2 cellular contexts compared by ENCODE assay signal in the genomic region with DNA sequence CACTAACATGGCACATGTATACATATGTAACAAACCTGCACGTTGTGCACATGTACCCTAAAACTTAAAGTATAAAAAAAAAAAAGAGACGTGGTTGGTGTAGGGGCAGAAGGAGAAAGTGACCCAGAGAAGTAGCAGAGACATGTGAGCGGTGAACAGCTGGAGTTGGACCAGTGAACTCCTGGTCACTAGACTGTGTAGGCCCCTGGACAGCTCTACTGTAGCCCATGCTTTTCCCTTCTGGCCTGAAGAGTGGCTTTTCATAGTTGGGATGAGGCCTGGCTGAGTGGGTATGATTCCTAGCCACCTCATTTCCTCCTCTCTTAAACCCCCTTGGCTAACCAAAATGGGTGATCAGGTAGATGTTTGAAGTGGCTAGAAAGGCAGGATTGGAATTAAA.
TF ChIP-seq lines count a peak whose summit lies in the region.

No MANE protein-coding gene starts in this region.

TF ChIP-seq in HepG2, 621 proteins besides CTCF, POLR2A, EP300 and RAD21 (continues in another document):
- TF ChIP-seq ZIK1 (CRISPR knock-in tag; IDR thresholded peaks at IDR 0.05; ENCODE audit: borderline replicate concordance, low read depth) (no peak), FOXM1 (CRISPR knock-in tag; IDR thresholded peaks at IDR 0.05) (no peak), ZNF446 (CRISPR knock-in tag; IDR thresholded peaks at IDR 0.05) (no peak), MZF1 (CRISPR knock-in tag; IDR thresholded peaks at IDR 0.05; ENCODE audit: borderline replicate concordance) (no peak), SMARCC2 (IDR thresholded peaks at IDR 0.05) (no peak), ZBTB42 (CRISPR knock-in tag; IDR thresholded peaks at IDR 0.05) (no peak), NFIB (CRISPR knock-in tag; IDR thresholded peaks at IDR 0.05; ENCODE audit: borderline replicate concordance) (no peak), ZFP62 (CRISPR knock-in tag; IDR thresholded peaks at IDR 0.05) (no peak), GTF3A (CRISPR knock-in tag; conservative IDR thresholded peaks at IDR 0.05) (no peak), RFXANK (CRISPR knock-in tag; IDR thresholded peaks at IDR 0.05) (no peak), ZNF253 (CRISPR knock-in tag; IDR thresholded peaks at IDR 0.05; ENCODE audit: borderline replicate concordance) (no peak), JARID2 (CRISPR knock-in tag; IDR thresholded peaks at IDR 0.05; ENCODE audit: insufficient replicate concordance) (no peak), THYN1 (CRISPR knock-in tag; IDR thresholded peaks at IDR 0.05; ENCODE audit: borderline replicate concordance, low read depth) (no peak), NFYC (CRISPR knock-in tag; IDR thresholded peaks at IDR 0.05) (no peak), ZMYM2 (CRISPR knock-in tag; IDR thresholded peaks at IDR 0.05) (no peak)
- TF ChIP-seq, protein P1, sequence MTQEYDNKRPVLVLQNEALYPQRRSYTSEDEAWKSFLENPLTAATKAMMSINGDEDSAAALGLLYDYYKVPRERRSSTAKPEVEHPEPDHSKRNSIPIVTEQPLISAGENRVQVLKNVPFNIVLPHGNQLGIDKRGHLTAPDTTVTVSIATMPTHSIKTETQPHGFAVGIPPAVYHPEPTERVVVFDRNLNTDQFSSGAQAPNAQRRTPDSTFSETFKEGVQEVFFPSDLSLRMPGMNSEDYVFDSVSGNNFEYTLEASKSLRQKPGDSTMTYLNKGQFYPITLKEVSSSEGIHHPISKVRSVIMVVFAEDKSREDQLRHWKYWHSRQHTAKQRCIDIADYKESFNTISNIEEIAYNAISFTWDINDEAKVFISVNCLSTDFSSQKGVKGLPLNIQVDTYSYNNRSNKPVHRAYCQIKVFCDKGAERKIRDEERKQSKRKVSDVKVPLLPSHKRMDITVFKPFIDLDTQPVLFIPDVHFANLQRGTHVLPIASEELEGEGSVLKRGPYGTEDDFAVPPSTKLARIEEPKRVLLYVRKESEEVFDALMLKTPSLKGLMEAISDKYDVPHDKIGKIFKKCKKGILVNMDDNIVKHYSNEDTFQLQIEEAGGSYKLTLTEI (CRISPR knock-in tag; conservative IDR thresholded peaks at IDR 0.05), result no peak
- TF ChIP-seq, protein P2, sequence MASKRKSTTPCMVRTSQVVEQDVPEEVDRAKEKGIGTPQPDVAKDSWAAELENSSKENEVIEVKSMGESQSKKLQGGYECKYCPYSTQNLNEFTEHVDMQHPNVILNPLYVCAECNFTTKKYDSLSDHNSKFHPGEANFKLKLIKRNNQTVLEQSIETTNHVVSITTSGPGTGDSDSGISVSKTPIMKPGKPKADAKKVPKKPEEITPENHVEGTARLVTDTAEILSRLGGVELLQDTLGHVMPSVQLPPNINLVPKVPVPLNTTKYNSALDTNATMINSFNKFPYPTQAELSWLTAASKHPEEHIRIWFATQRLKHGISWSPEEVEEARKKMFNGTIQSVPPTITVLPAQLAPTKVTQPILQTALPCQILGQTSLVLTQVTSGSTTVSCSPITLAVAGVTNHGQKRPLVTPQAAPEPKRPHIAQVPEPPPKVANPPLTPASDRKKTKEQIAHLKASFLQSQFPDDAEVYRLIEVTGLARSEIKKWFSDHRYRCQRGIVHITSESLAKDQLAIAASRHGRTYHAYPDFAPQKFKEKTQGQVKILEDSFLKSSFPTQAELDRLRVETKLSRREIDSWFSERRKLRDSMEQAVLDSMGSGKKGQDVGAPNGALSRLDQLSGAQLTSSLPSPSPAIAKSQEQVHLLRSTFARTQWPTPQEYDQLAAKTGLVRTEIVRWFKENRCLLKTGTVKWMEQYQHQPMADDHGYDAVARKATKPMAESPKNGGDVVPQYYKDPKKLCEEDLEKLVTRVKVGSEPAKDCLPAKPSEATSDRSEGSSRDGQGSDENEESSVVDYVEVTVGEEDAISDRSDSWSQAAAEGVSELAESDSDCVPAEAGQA (IDR thresholded peaks at IDR 0.05; ENCODE audit: low read depth), result no peak
- TF ChIP-seq, protein P2 (CRISPR knock-in tag; IDR thresholded peaks at IDR 0.05; ENCODE audit: borderline replicate concordance), result no peak
- TF ChIP-seq, protein P3, sequence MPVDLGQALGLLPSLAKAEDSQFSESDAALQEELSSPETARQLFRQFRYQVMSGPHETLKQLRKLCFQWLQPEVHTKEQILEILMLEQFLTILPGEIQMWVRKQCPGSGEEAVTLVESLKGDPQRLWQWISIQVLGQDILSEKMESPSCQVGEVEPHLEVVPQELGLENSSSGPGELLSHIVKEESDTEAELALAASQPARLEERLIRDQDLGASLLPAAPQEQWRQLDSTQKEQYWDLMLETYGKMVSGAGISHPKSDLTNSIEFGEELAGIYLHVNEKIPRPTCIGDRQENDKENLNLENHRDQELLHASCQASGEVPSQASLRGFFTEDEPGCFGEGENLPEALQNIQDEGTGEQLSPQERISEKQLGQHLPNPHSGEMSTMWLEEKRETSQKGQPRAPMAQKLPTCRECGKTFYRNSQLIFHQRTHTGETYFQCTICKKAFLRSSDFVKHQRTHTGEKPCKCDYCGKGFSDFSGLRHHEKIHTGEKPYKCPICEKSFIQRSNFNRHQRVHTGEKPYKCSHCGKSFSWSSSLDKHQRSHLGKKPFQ (CRISPR knock-in tag; IDR thresholded peaks at IDR 0.05; ENCODE audit: insufficient replicate concordance), result no peak

TF ChIP-seq in HEK293T, 16 proteins besides CTCF, POLR2A, EP300 and RAD21:
- TF ChIP-seq NFRKB (IDR thresholded peaks at IDR 0.05) (no peak), LEF1 (IDR thresholded peaks at IDR 0.05; ENCODE audit: borderline replicate concordance) (no peak), SUZ12 (IDR thresholded peaks at IDR 0.05) (no peak), FOXA1 (IDR thresholded peaks at IDR 0.05) (no peak), ZNF384 (IDR thresholded peaks at IDR 0.05) (no peak), L3MBTL2 (conservative IDR thresholded peaks at IDR 0.05) (no peak), CTBP1 (IDR thresholded peaks at IDR 0.05; ENCODE audit: borderline replicate concordance) (no peak), HDGF (IDR thresholded peaks at IDR 0.05; ENCODE audit: borderline replicate concordance) (no peak), ELF4 (IDR thresholded peaks at IDR 0.05) (no peak), ARNT (IDR thresholded peaks at IDR 0.05) (no peak), SP1 (IDR thresholded peaks at IDR 0.05) (no peak), TARDBP (IDR thresholded peaks at IDR 0.05) (no peak), FOXM1 (IDR thresholded peaks at IDR 0.05; ENCODE audit: borderline replicate concordance) (no peak), FOXK2 (IDR thresholded peaks at IDR 0.05) (no peak)
- TF ChIP-seq, protein P4, sequence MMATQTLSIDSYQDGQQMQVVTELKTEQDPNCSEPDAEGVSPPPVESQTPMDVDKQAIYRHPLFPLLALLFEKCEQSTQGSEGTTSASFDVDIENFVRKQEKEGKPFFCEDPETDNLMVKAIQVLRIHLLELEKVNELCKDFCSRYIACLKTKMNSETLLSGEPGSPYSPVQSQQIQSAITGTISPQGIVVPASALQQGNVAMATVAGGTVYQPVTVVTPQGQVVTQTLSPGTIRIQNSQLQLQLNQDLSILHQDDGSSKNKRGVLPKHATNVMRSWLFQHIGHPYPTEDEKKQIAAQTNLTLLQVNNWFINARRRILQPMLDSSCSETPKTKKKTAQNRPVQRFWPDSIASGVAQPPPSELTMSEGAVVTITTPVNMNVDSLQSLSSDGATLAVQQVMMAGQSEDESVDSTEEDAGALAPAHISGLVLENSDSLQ (IDR thresholded peaks at IDR 0.05), result no peak
